In the genomic region with DNA sequence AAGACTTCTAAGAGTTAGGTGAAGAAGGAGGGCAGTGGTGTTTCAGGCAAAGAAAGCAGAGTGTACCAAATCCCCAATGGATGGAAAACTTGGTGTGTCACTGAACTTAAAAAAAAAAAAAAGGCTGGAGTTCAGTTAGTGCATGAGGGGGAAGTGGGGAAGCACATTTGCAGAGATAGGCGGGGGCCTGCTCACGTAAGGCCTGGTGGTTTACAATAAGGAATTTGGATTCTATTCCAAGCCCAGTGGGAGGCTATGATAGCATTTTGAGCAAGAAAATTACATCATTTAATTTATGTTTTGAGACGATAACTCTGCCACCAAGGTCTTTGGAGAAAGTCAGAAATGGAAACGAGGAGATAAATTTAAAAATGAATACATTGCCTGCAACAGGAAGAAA, we compare ENCODE assay signal across 16 cellular contexts.
"Had no signal": no experiment of that assay in that cellular context is flagged by ENCODE, and none has a peak within 500 bp of the region (broad histone marks: within the 10 kb centered on the region; RNA-seq: fewer than 3 reads in every experiment).

No MANE protein-coding gene starts in this region.

- DNase-seq: activated CD4-positive, alpha-beta memory T cell treated with anti-CD3 and anti-CD28 coated beads, Interleukin-2, amount 10 ng/mL, durations not matched to agents 7 days and 5 days; activated CD4-positive, alpha-beta T cell treated with anti-CD3 and anti-CD28 coated beads for 48 hours; activated CD4-positive, CD25-positive, alpha-beta regulatory T cell; activated CD8-positive, alpha-beta memory T cell treated with anti-CD3 and anti-CD28 coated beads, Interleukin-2, amount 10 ng/mL, durations not matched to agents 7 days and 5 days; amniotic stem cell; cerebellar nuclear complex; dermis blood vessel endothelial cell; effector memory CD4-positive, alpha-beta T cell; foreskin fibroblast; left cardiac atrium; mesenchymal stem cell; naive thymus-derived CD4-positive, alpha-beta T cell; sigmoid colon; stimulated activated naive B cell treated with anti-CD40 and anti-IgM and Interleukin-4, amounts not matched to agents 10 μg/mL and 1 μg/mL and 100 μg/mL, for 72 hours; T-helper 2 cell had no signal

- ATAC-seq: activated CD8-positive, alpha-beta memory T cell treated with anti-CD3 and anti-CD28 coated beads, Interleukin-2, amount 10 ng/mL, durations not matched to agents 7 days and 5 days; naive thymus-derived CD4-positive, alpha-beta T cell; stimulated activated naive B cell treated with anti-CD40 and anti-IgM and Interleukin-4, amounts not matched to agents 10 μg/mL and 1 μg/mL and 100 μg/mL, for 72 hours had no signal

- H3K4me3 ChIP-seq: esophagus muscularis mucosa, sigmoid colon had no signal
